In the genomic region with DNA sequence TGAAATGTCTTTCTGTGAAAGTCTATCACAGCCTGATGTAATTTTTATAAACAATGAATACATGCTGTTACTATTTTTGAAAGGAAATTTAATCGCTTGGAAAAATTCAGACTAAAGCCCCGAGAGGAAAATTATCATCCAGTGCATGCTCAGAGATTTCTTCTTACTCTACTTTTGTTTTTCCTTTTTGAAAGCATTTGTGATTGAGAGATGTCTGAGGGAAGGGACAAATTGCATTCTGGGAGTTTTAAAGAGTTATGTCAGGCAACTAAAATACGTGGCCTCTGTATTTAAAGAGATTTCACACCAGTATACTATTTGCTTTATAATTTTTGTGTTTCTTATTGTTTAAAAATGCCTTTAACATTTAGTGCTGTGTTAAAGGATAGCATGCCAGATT, we compare ENCODE assay signal across 8 cellular contexts. TPM values are rescaled to one million over a fixed set of nuclear protein-coding genes. Genes with fewer than 3 reads are reported as not detected.
A peak's percentile ranks its signal among the peaks of the same experiment; 100 is the strongest.
DNase-seq lines count a peak whose midpoint lies in the region; ATAC-seq and TF ChIP-seq lines count a peak whose summit lies in the region.

No MANE protein-coding gene starts in this region.

- peaks cover 46% of the 10 kb centered on the region for H3K4me1 Mint-ChIP-seq in activated naive CD4-positive, alpha-beta T cell treated with anti-CD3 and anti-CD28 coated beads for 36 hours (ENCODE audit: low read depth)
- peaks cover 64% of the 10 kb centered on the region for H3K4me1 Mint-ChIP-seq in activated T-helper 1 cell treated with anti-CD3 and anti-CD28 coated beads, Interleukin-12 subunit alpha, Interleukin-12 subunit beta, Interleukin-2, Interleukin-4 antibody, amounts not matched to agents 30 ng/mL and 10 ng/mL and 1 ng/mL, durations not matched to agents 14 hours and 24 hours and 36 hours (ENCODE audit: low read depth)

- H3K9me3 ChIP-seq in thyroid gland, result no peaks in the 10 kb centered on the region

- H3K4me3 Mint-ChIP-seq in activated naive CD4-positive, alpha-beta T cell treated with anti-CD3 and anti-CD28 coated beads for 36 hours, result peak overlapping the region; percentile 76
- H3K4me3 Mint-ChIP-seq in activated T-helper 1 cell treated with anti-CD3 and anti-CD28 coated beads, Interleukin-12 subunit alpha, Interleukin-12 subunit beta, Interleukin-2, Interleukin-4 antibody, amounts not matched to agents 30 ng/mL and 10 ng/mL and 1 ng/mL, durations not matched to agents 14 hours and 24 hours and 36 hours, result peak overlapping the region; percentile 81

- H3K9me3 Mint-ChIP-seq in activated naive CD4-positive, alpha-beta T cell treated with anti-CD3 and anti-CD28 coated beads for 36 hours, result no peaks in the 10 kb centered on the region
- H3K9me3 Mint-ChIP-seq in activated T-helper 1 cell treated with anti-CD3 and anti-CD28 coated beads, Interleukin-12 subunit alpha, Interleukin-12 subunit beta, Interleukin-2, Interleukin-4 antibody, amounts not matched to agents 30 ng/mL and 10 ng/mL and 1 ng/mL, durations not matched to agents 14 hours and 24 hours and 36 hours, result no peaks in the 10 kb centered on the region

- H3K27me3 Mint-ChIP-seq in activated naive CD4-positive, alpha-beta T cell treated with anti-CD3 and anti-CD28 coated beads for 36 hours (ENCODE audit: low read depth), result no peaks in the 10 kb centered on the region
- H3K27me3 Mint-ChIP-seq in activated T-helper 1 cell treated with anti-CD3 and anti-CD28 coated beads, Interleukin-12 subunit alpha, Interleukin-12 subunit beta, Interleukin-2, Interleukin-4 antibody, amounts not matched to agents 30 ng/mL and 10 ng/mL and 1 ng/mL, durations not matched to agents 14 hours and 24 hours and 36 hours (ENCODE audit: insufficient read depth), result no peaks in the 10 kb centered on the region

- CTCF ChIA-PET in activated naive CD4-positive, alpha-beta T cell treated with anti-CD3 and anti-CD28 coated beads for 36 hours (lab: Charles Lee), result no interaction called here

- TF ChIP-seq POLR2A in thyroid gland (IDR thresholded peaks at IDR 0.05), result no peak

- ATAC-seq in GM18498 (IDR thresholded peaks at IDR 0.05; ENCODE audit: unreplicated experiment) (no peak), HG02610 (IDR thresholded peaks at IDR 0.05; ENCODE audit: unreplicated experiment) (no peak)

- peaks cover 42 to 45% of the 10 kb centered on the region in 2 donors for H3K4me1 ChIP-seq in thyroid gland

- intact Hi-C loops in activated naive CD4-positive, alpha-beta T cell treated with anti-CD3 and anti-CD28 coated beads for 36 hours (cut with micrococcal nuclease), result no loop called here
- intact Hi-C loops in activated T-helper 1 cell treated with anti-CD3 and anti-CD28 coated beads, Interleukin-12 subunit alpha, Interleukin-12 subunit beta, Interleukin-2, Interleukin-4 antibody, amounts not matched to agents 30 ng/mL and 10 ng/mL and 1 ng/mL, durations not matched to agents 14 hours and 24 hours and 36 hours (cut with micrococcal nuclease), result loop anchor here (5.0 kb wide), 2 partner anchors 51 to 196 kb away; no protein-coding TSS in a partner anchor
- intact Hi-C loops in thyroid gland (cut with DNase I), result no loop called here

- peak overlapping the region; percentile 95 to 98 (median 97) for H3K27ac ChIP-seq in thyroid gland

- TF ChIP-seq CTCF in thyroid gland (IDR thresholded peaks at IDR 0.05), result no peak

- H3K4me3 ChIP-seq in thyroid gland (replicated peaks in 1 of 3), result peak overlapping the region in 1 of 3 donors; percentile 70

- DNase-seq in activated naive CD4-positive, alpha-beta T cell treated with anti-CD3 and anti-CD28 coated beads for 36 hours, result no peak
- DNase-seq in activated naive CD4-positive, alpha-beta T cell (lab: John Stamatoyannopoulos, UW), result no peak
- no peak for DNase-seq in activated T-helper 1 cell treated with anti-CD3 and anti-CD28 coated beads, Interleukin-12 subunit alpha, Interleukin-12 subunit beta, Interleukin-2, Interleukin-4 antibody, amounts not matched to agents 30 ng/mL and 10 ng/mL and 1 ng/mL, durations not matched to agents 14 hours and 24 hours and 36 hours (ENCODE audit: low spot score)
- DNase-seq in kidney tubule cell (ENCODE audit: low spot score) (peak; percentile 25), thyroid gland (no peak), SHP77 (lab: John Stamatoyannopoulos, UW) (no peak)

- no peaks in the 10 kb centered on the region for H3K27me3 ChIP-seq in thyroid gland

- H3K36me3 ChIP-seq in thyroid gland, result no peaks in the 10 kb centered on the region

- peaks cover 10% of the 10 kb centered on the region for H3K36me3 Mint-ChIP-seq in activated naive CD4-positive, alpha-beta T cell treated with anti-CD3 and anti-CD28 coated beads for 36 hours (ENCODE audit: low read depth)
- peaks cover 19% of the 10 kb centered on the region for H3K36me3 Mint-ChIP-seq in activated T-helper 1 cell treated with anti-CD3 and anti-CD28 coated beads, Interleukin-12 subunit alpha, Interleukin-12 subunit beta, Interleukin-2, Interleukin-4 antibody, amounts not matched to agents 30 ng/mL and 10 ng/mL and 1 ng/mL, durations not matched to agents 14 hours and 24 hours and 36 hours (ENCODE audit: low read depth)

- peak overlapping the region; percentile 96 for H3K27ac Mint-ChIP-seq in activated naive CD4-positive, alpha-beta T cell treated with anti-CD3 and anti-CD28 coated beads for 36 hours
- H3K27ac Mint-ChIP-seq in activated T-helper 1 cell treated with anti-CD3 and anti-CD28 coated beads, Interleukin-12 subunit alpha, Interleukin-12 subunit beta, Interleukin-2, Interleukin-4 antibody, amounts not matched to agents 30 ng/mL and 10 ng/mL and 1 ng/mL, durations not matched to agents 14 hours and 24 hours and 36 hours, result peak overlapping the region; percentile 92

- WGBS in thyroid gland, 2 donors, result 35 to 39% methylated on average over 3 of the region's 3 CpGs

RNA-seq across cellular contexts. Expression of gene ZFX, which starts 1.4 kb away (rescaled TPM):
- 10 to 100 TPM; 27.1 to 27.9 TPM for total RNA-seq in activated naive CD4-positive, alpha-beta T cell treated with anti-CD3 and anti-CD28 coated beads for 36 hours
- 43.3 and 43.6 TPM in 2 replicates for total RNA-seq in activated T-helper 1 cell treated with anti-CD3 and anti-CD28 coated beads, Interleukin-12 subunit alpha, Interleukin-12 subunit beta, Interleukin-2, Interleukin-4 antibody, amounts not matched to agents 30 ng/mL and 10 ng/mL and 1 ng/mL, durations not matched to agents 14 hours and 24 hours and 36 hours
- total RNA-seq in thyroid gland, result 100 to 1,000 TPM in 1 of 4 donors, 10 to 100 TPM in 3; 63.7 to 105 (median 68.2) TPM
